In genomic region chr3:122469659-122470058, GRCh38 we compare ENCODE assay signal across 13 cellular contexts. TPM values are rescaled to one million over a fixed set of nuclear protein-coding genes. Genes with fewer than 3 reads are reported as not detected.
A peak's percentile ranks its signal among the peaks of the same experiment; 100 is the strongest.
DNase-seq lines count a peak whose midpoint lies in the region; ATAC-seq and TF ChIP-seq lines count a peak whose summit lies in the region.
"Had no signal": no experiment of that assay in that cellular context is flagged by ENCODE, and none has a peak within 500 bp of the region (broad histone marks: within the 10 kb centered on the region; RNA-seq: fewer than 3 reads in every experiment).

No MANE protein-coding gene starts in this region.

- H3K9me2 ChIP-seq in PC-9 (ENCODE audit: insufficient read depth), result no peaks in the 10 kb centered on the region
- no peaks in the 10 kb centered on the region for H3K9me2 ChIP-seq in PC-3 (replicated peaks; ENCODE audit: low read length)

- CTCF ChIA-PET in MCF 10A (lab: Yijun Ruan, JAX) (no interaction called here), PC-9 (lab: Charles Lee) (no interaction called here), PC-3 (lab: Charles Lee) (no interaction called here)

- no TSS peak for BruUV-seq in MCF 10A (replicated peaks; lab: Mats Ljungman, UMichigan)
- BruUV-seq in PC-9 (replicated peaks; lab: Mats Ljungman, UMichigan), result no TSS peak
- BruUV-seq in PC-3 (replicated peaks; lab: Mats Ljungman, UMichigan), result no TSS peak

- peaks cover 34% of the 10 kb centered on the region; the same call in 1 of the 2 replicates for H4K20me1 ChIP-seq in PC-9 (ENCODE audit: insufficient read depth)
- peaks cover 41% of the 10 kb centered on the region for H4K20me1 ChIP-seq in PC-3 (ENCODE audit: low read length)

- H3K4me3 ChIP-seq in breast epithelium (no peak overlapping the region), PC-9 (no peak overlapping the region), fibroblast of mammary gland (ENCODE audit: control insufficient read depth, low read depth, low read length) (no peak overlapping the region), PC-3 (ENCODE audit: low read length) (no peak overlapping the region)
- H3K4me3 ChIP-seq: pancreas, spleen, suprapubic skin had no signal

- no peak overlapping the region for H3K4me3 Mint-ChIP-seq in MCF 10A (ENCODE audit: unreplicated experiment)
- no peak overlapping the region for H3K4me3 Mint-ChIP-seq in stimulated activated effector memory CD8-positive, alpha-beta T cell treated with anti-CD3 and anti-CD28 coated beads, Interleukin-12 subunit alpha, Interleukin-12 subunit beta, amount 100 ng/mL, for 72 hours

- H3K36me3 ChIP-seq in breast epithelium (no peaks in the 10 kb centered on the region), PC-9 (ENCODE audit: low read depth) (peaks cover 11% of the 10 kb centered on the region), PC-3 (ENCODE audit: low read depth, low read length) (peaks cover 12% of the 10 kb centered on the region)

- H3F3A ChIP-seq in PC-9 (ENCODE audit: insufficient read depth, low read depth), result peaks cover 7% of the 10 kb centered on the region; the same call in 1 of the 2 replicates
- no peaks in the 10 kb centered on the region for H3F3A ChIP-seq in PC-3 (ENCODE audit: low read length, unreplicated experiment)

- peaks cover 78% of the 10 kb centered on the region for H3K79me2 ChIP-seq in PC-9 (ENCODE audit: low read depth)
- peaks cover 76% of the 10 kb centered on the region for H3K79me2 ChIP-seq in PC-3 (ENCODE audit: low read length)

- intact Hi-C loops in MCF 10A (cut with micrococcal nuclease) (no loop called here), breast epithelium (cut with DNase I; ENCODE audit: low total_unique reads) (loop anchor here (5.0 kb wide), 2 partner anchors 452 to 568 kb away; no protein-coding TSS in a partner anchor), PC-9 (cut with micrococcal nuclease; ENCODE audit: unreplicated experiment) (no loop called here), PC-3 (cut with micrococcal nuclease) (no loop called here)

- H3K9ac ChIP-seq in PC-3 (ENCODE audit: low read length), result no peak overlapping the region

- H3K27ac Mint-ChIP-seq in MCF 10A (ENCODE audit: low read depth, unreplicated experiment), result peak overlapping the region; percentile 54
- peak overlapping the region; percentile 18 for H3K27ac Mint-ChIP-seq in stimulated activated effector memory CD8-positive, alpha-beta T cell treated with anti-CD3 and anti-CD28 coated beads, Interleukin-12 subunit alpha, Interleukin-12 subunit beta, amount 100 ng/mL, for 72 hours

- DNase-seq in MCF 10A (ENCODE audit: unreplicated experiment), result no peak
- DNase-seq in breast epithelium (ENCODE audit: low spot score in 2 of 2), result no peak
- no peak for DNase-seq in PC-9
- DNase-seq in fibroblast of mammary gland (ENCODE audit: low read depth), result peak; percentile 3
- DNase-seq in stimulated activated effector memory CD8-positive, alpha-beta T cell treated with anti-CD3 and anti-CD28 coated beads, Interleukin-12 subunit alpha, Interleukin-12 subunit beta, amount 100 ng/mL, for 72 hours (ENCODE audit: low spot score in 2 of 2), result no peak
- no peak for DNase-seq in PC-3
- DNase-seq in DMS53 (lab: John Stamatoyannopoulos, UW), result no peak
- DNase-seq: activated CD8-positive, alpha-beta memory T cell treated with anti-CD3 and anti-CD28 coated beads, Interleukin-2, amount 50 U/mL, for 48 hours; NCI-H1417 treated with DMSO at 0.1 percent for 48 hours; pancreas; spleen had no signal

- ATAC-seq in stimulated activated effector memory CD8-positive, alpha-beta T cell treated with anti-CD3 and anti-CD28 coated beads, Interleukin-12 subunit alpha, Interleukin-12 subunit beta, amount 100 ng/mL, for 72 hours, result no peak
- no peak for ATAC-seq in PC-3
- ATAC-seq in GM18868 (IDR thresholded peaks at IDR 0.05; ENCODE audit: unreplicated experiment), result no peak
- ATAC-seq: pancreas had no signal

- no peaks in the 10 kb centered on the region for H3K27me3 Mint-ChIP-seq in MCF 10A (ENCODE audit: insufficient read depth, unreplicated experiment)

- H3K27ac ChIP-seq in breast epithelium, result no peak overlapping the region
- 0 out of 2 replicates have a peak overlapping the region, but pooled peaks have one; percentile 11 for H3K27ac ChIP-seq in PC-9
- H3K27ac ChIP-seq in PC-3 (ENCODE audit: low read length), result no peak overlapping the region
- H3K27ac ChIP-seq: pancreas, spleen, suprapubic skin had no signal

- POLR2A ChIA-PET in MCF 10A (lab: Yijun Ruan, JAX), result interaction anchor here (0.8 to 1.4 kb wide), 5 partner anchors 10 to 45 kb away, joined by 3 to 5 read pairs (median 3); partner anchors contain the start of gene KPNA1
- POLR2A ChIA-PET in PC-9 (lab: Charles Lee; ENCODE audit: unreplicated experiment), result interaction anchor here (0.6 kb wide), 1 partner anchor 522 kb away, joined by 25 read pairs; no protein-coding TSS in a partner anchor
- POLR2A ChIA-PET in PC-3 (lab: Charles Lee; ENCODE audit: unreplicated experiment), result no interaction called here

- H3K4me2 ChIP-seq in PC-9 (no peak overlapping the region), PC-3 (ENCODE audit: low read length) (no peak overlapping the region)

- H2AFZ ChIP-seq in PC-9 (no peak overlapping the region), PC-3 (ENCODE audit: low read length) (no peak overlapping the region)

- peaks cover 21% of the 10 kb centered on the region for H3K4me1 Mint-ChIP-seq in MCF 10A (ENCODE audit: insufficient read depth, unreplicated experiment)
- peaks cover 70% of the 10 kb centered on the region for H3K4me1 Mint-ChIP-seq in stimulated activated effector memory CD8-positive, alpha-beta T cell treated with anti-CD3 and anti-CD28 coated beads, Interleukin-12 subunit alpha, Interleukin-12 subunit beta, amount 100 ng/mL, for 72 hours

- peaks cover 28% of the 10 kb centered on the region for H3K36me3 Mint-ChIP-seq in MCF 10A (ENCODE audit: insufficient read depth, unreplicated experiment)
- peaks cover 28% of the 10 kb centered on the region for H3K36me3 Mint-ChIP-seq in stimulated activated effector memory CD8-positive, alpha-beta T cell treated with anti-CD3 and anti-CD28 coated beads, Interleukin-12 subunit alpha, Interleukin-12 subunit beta, amount 100 ng/mL, for 72 hours

- TF ChIP-seq CTCF in MCF 10A (IDR thresholded peaks at IDR 0.05; ENCODE audit: unreplicated experiment) (no peak), breast epithelium (IDR thresholded peaks at IDR 0.05) (no peak), PC-9 (conservative IDR thresholded peaks at IDR 0.05) (no peak), fibroblast of mammary gland (conservative IDR thresholded peaks at IDR 0.05; ENCODE audit: control insufficient read depth, insufficient read depth, low read depth, low read length) (no peak), PC-3 (conservative IDR thresholded peaks at IDR 0.05; ENCODE audit: low read depth, low read length) (no peak)

- no peaks in the 10 kb centered on the region for H3K9me3 Mint-ChIP-seq in MCF 10A (ENCODE audit: unreplicated experiment)
- H3K9me3 Mint-ChIP-seq in stimulated activated effector memory CD8-positive, alpha-beta T cell treated with anti-CD3 and anti-CD28 coated beads, Interleukin-12 subunit alpha, Interleukin-12 subunit beta, amount 100 ng/mL, for 72 hours, result no peaks in the 10 kb centered on the region

- H3K27me3 ChIP-seq in breast epithelium (no peaks in the 10 kb centered on the region), PC-9 (ENCODE audit: insufficient read depth, low read depth) (no peaks in the 10 kb centered on the region), PC-3 (ENCODE audit: low read length) (no peaks in the 10 kb centered on the region)
- H3K27me3 ChIP-seq: pancreas, spleen, suprapubic skin had no signal

- TF ChIP-seq POLR2A in breast epithelium (IDR thresholded peaks at IDR 0.05), result no peak

- H3K4me1 ChIP-seq in breast epithelium (no peaks in the 10 kb centered on the region), PC-9 (replicated peaks; ENCODE audit: insufficient read depth) (no peaks in the 10 kb centered on the region), PC-3 (ENCODE audit: insufficient read depth, low read length) (no peaks in the 10 kb centered on the region)

- H3K9me3 ChIP-seq in breast epithelium, result no peaks in the 10 kb centered on the region
- no peaks in the 10 kb centered on the region for H3K9me3 ChIP-seq in PC-9 (ENCODE audit: insufficient read depth, low read depth)
- H3K9me3 ChIP-seq in PC-3 (ENCODE audit: low read length), result no peaks in the 10 kb centered on the region
- H3K9me3 ChIP-seq: pancreas, spleen, suprapubic skin had no signal

RNA-seq across cellular contexts. Expression of gene KPNA1, which starts 45.1 kb away (rescaled TPM):
- total RNA-seq in MCF 10A (2022) (101 and 104 TPM in 2 replicates), breast epithelium (10 to 100 TPM; 40.3 to 51.7 (median 42.4) TPM), PC-9 (2021) (78.2 and 89.2 TPM in 2 replicates), PC-3 (2014; rRNA removed) (64.3 and 76.7 TPM in 2 replicates)

RNA-seq across cellular contexts. Expression of gene WDR5B, which starts 53.8 kb away (rescaled TPM):
- 10.0 and 11.0 TPM in 2 replicates for total RNA-seq in MCF 10A (2022)
- total RNA-seq in breast epithelium, result 1 to 10 TPM; 4.0 to 8.0 (median 6.2) TPM
- 4.5 and 5.8 TPM in 2 replicates for total RNA-seq in PC-9 (2021)
- total RNA-seq in PC-3 (2014; rRNA removed), result 3.1 and 4.0 TPM in 2 replicates
